ENCODE assay signal across 8 cellular contexts in the genomic region with DNA sequence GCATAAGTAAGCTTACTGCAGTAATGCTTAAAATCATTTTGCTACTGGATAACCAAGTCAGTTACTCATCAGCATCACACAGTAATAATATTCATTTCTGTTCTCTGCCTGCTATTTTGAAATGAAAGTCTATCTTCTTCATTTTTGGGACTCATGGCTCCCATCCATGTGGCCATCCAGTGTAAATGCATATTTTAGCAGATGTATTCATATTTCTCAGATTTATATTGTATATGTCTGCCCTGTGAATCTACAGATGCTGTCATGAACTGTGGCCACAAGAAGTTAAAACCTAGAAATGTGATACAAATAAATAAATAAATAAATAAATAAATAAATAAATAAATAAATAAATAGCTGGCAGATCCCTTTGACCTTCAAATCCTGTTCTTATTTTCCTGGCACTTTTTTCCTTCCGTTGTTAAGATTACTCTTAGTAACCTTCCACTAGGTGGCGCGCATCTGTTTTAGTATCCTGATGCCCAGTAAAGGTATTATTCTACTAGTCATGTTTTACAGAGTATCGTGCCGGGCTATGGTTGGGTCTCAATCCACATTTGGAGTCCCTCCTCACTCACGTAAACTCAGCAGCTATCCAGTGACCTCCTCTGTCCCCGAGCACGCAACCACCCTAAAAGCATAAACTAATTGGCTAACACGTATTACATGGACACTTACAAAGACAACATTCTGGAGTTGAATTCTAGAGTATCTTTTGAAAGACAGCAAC.
DNase-seq lines count a peak whose midpoint lies in the region; ATAC-seq, FAIRE-seq and TF ChIP-seq lines count a peak whose summit lies in the region.

No MANE protein-coding gene starts in this region.

- H3K9ac ChIP-seq in endodermal cell (ENCODE audit: extremely low read depth, low read length, poor library complexity, severe bottlenecking), result no peak overlapping the region

- no peak overlapping the region for H3K4me3 Mint-ChIP-seq in endodermal cell
- no peak overlapping the region for H3K4me3 Mint-ChIP-seq in stimulated activated naive B cell treated with anti-CD40 and anti-IgM and Interleukin-4, amounts not matched to agents 10 μg/mL and 1 μg/mL and 100 μg/mL, for 72 hours

- no peaks in the 10 kb centered on the region for H3K36me3 Mint-ChIP-seq in endodermal cell (ENCODE audit: low read depth)
- no peaks in the 10 kb centered on the region for H3K36me3 Mint-ChIP-seq in stimulated activated naive B cell treated with anti-CD40 and anti-IgM and Interleukin-4, amounts not matched to agents 10 μg/mL and 1 μg/mL and 100 μg/mL, for 72 hours

- FAIRE-seq in HTR-8/SVneo (lab: Jason Lieb, UNC), result peak; percentile 77

- H3K9me3 ChIP-seq in endodermal cell (ENCODE audit: control insufficient read depth, low read length), result no peaks in the 10 kb centered on the region

- H3K27ac Mint-ChIP-seq in endodermal cell, result no peak overlapping the region
- H3K27ac Mint-ChIP-seq in stimulated activated naive B cell treated with anti-CD40 and anti-IgM and Interleukin-4, amounts not matched to agents 10 μg/mL and 1 μg/mL and 100 μg/mL, for 72 hours, result peak overlapping the region; percentile 48

- H3K27me3 Mint-ChIP-seq in endodermal cell (ENCODE audit: insufficient read depth), result peaks cover 33% of the 10 kb centered on the region
- H3K27me3 Mint-ChIP-seq in stimulated activated naive B cell treated with anti-CD40 and anti-IgM and Interleukin-4, amounts not matched to agents 10 μg/mL and 1 μg/mL and 100 μg/mL, for 72 hours, result no peaks in the 10 kb centered on the region

- ATAC-seq in stimulated activated naive B cell treated with anti-CD40 and anti-IgM and Interleukin-4, amounts not matched to agents 10 μg/mL and 1 μg/mL and 100 μg/mL, for 72 hours (replicated peaks), result peak; percentile 60 to 62

- no peaks in the 10 kb centered on the region for H3K9me3 Mint-ChIP-seq in endodermal cell
- no peaks in the 10 kb centered on the region for H3K9me3 Mint-ChIP-seq in stimulated activated naive B cell treated with anti-CD40 and anti-IgM and Interleukin-4, amounts not matched to agents 10 μg/mL and 1 μg/mL and 100 μg/mL, for 72 hours

- H3K4me1 ChIP-seq in endodermal cell (ENCODE audit: control insufficient read depth, insufficient read depth, low read length), result peaks cover 3% of the 10 kb centered on the region

- no peak overlapping the region for H3K4me3 ChIP-seq in GM12864 (ENCODE audit: low read depth, low read length)
- no peak overlapping the region for H3K4me3 ChIP-seq in endodermal cell (ENCODE audit: low read length)

- peak; percentile 15 for DNase-seq in GM12864 (ENCODE audit: low read depth)
- peak; percentile 57 for DNase-seq in HTR-8/SVneo (ENCODE audit: insufficient read length, low spot score)
- DNase-seq in NOMO-1 treated with dmso at 0.1 percent for 144 hours (lab: John Stamatoyannopoulos, UW; ENCODE audit: unreplicated experiment), result peak; percentile 21
- peak; percentile 53 to 62 for DNase-seq in activated CD8-positive, alpha-beta memory T cell treated with anti-CD3 and anti-CD28 coated beads for 1 hour (ENCODE audit: extremely low read depth in 1 of 2, low read depth in 1 of 2)
- peak; percentile 88 for DNase-seq in endodermal cell
- DNase-seq in mucosa of gallbladder (ENCODE audit: low spot score), result peak; percentile 68
- peak; percentile 4 for DNase-seq in stimulated activated naive B cell treated with anti-CD40 and anti-IgM and Interleukin-4, amounts not matched to agents 10 μg/mL and 1 μg/mL and 100 μg/mL, for 72 hours
- DNase-seq in cerebellum (ENCODE audit: low spot score), result no peak

- WGBS in endodermal cell (ENCODE audit: insufficient coverage in 1 of 2, insufficient read length in 1 of 2), 2 experiments, result 23 to 28% methylated on average over 9 of the region's 9 CpGs

- no peaks in the 10 kb centered on the region for H3K36me3 ChIP-seq in endodermal cell (ENCODE audit: control insufficient read depth, insufficient read depth, low read length)

- no peaks in the 10 kb centered on the region for H3K27me3 ChIP-seq in endodermal cell (ENCODE audit: control insufficient read depth, insufficient read depth, low read length, poor library complexity, severe bottlenecking)

- TF ChIP-seq CTCF in GM12864 (IDR thresholded peaks at IDR 0.05; ENCODE audit: low read depth, low read length, missing control alignments), result peak; percentile 60
- peak; percentile 89 for TF ChIP-seq CTCF in endodermal cell (conservative IDR thresholded peaks at IDR 0.05)

- H3K27ac ChIP-seq in endodermal cell (ENCODE audit: low read depth, low read length), result no peak overlapping the region

- peaks cover 7% of the 10 kb centered on the region for H3K4me1 Mint-ChIP-seq in endodermal cell
- H3K4me1 Mint-ChIP-seq in stimulated activated naive B cell treated with anti-CD40 and anti-IgM and Interleukin-4, amounts not matched to agents 10 μg/mL and 1 μg/mL and 100 μg/mL, for 72 hours, result peaks cover 6 to 10% of the 10 kb centered on the region in 2 donors
